In genomic region chr20:3745686-3746173, GRCh38 we compare ENCODE assay signal across 21 cellular contexts. TPM values are rescaled to one million over a fixed set of nuclear protein-coding genes. Genes with fewer than 3 reads are reported as not detected.
DNase-seq lines count a peak whose midpoint lies in the region; ATAC-seq, FAIRE-seq and TF ChIP-seq lines count a peak whose summit lies in the region.
"Had no signal": no experiment of that assay in that cellular context is flagged by ENCODE, and none has a peak within 500 bp of the region (broad histone marks: within the 10 kb centered on the region; RNA-seq: fewer than 3 reads in every experiment).

No MANE protein-coding gene starts in this region.

- peaks cover 12% of the 10 kb centered on the region for H3K23me2 ChIP-seq in H1 (ENCODE audit: low read depth, low read length)

- ATAC-seq in activated naive CD8-positive, alpha-beta T cell treated with anti-CD3 and anti-CD28 coated beads, Interleukin-2, amount 50 U/mL, for 24 hours: no peak

- H3K9me3 Mint-ChIP-seq in Caco-2 (ENCODE audit: unreplicated experiment): no peaks in the 10 kb centered on the region
- peaks cover 0 to 2% (median 0%) of the 10 kb centered on the region in 8 donors for H3K9me3 Mint-ChIP-seq in CD4-positive, alpha-beta memory T cell
- H3K9me3 Mint-ChIP-seq in activated naive CD8-positive, alpha-beta T cell treated with anti-CD3 and anti-CD28 coated beads, Interleukin-2, amount 50 U/mL, for 24 hours: no peaks in the 10 kb centered on the region
- H3K9me3 Mint-ChIP-seq: activated T-helper 1 cell treated with anti-CD3 and anti-CD28 coated beads, Interleukin-12 subunit alpha, Interleukin-12 subunit beta, Interleukin-2, Interleukin-4 antibody, amounts not matched to agents 30 ng/mL and 10 ng/mL and 1 ng/mL, durations not matched to agents 14 hours and 24 hours and 36 hours; CD8-positive, alpha-beta T cell; stimulated activated naive CD8-positive, alpha-beta T cell treated with anti-CD3 and anti-CD28 coated beads, Interleukin-15, amount 100 ng/mL, for 72 hours had no signal

- TF ChIP-seq POLR2A in H1 (IDR thresholded peaks at IDR 0.05; ENCODE audit: control extremely low read depth in 1 of 2, low read depth in 2 of 2, low read length in 2 of 2): no peak

- H3K9ac ChIP-seq in HUES6 (ENCODE audit: low read length) (no peak overlapping the region), H1 (replicated peaks in 1 of 4; ENCODE audit: extremely low read depth in 1 of 4, low read depth in 3 of 4, low read length in 3 of 4) (no peak overlapping the region; a peak in 1 of 7 replicates), neural cell (ENCODE audit: low read length) (no peak overlapping the region)

- H3K27ac ChIP-seq in HUES6 (ENCODE audit: low read depth, low read length) (no peak overlapping the region), H1 (ENCODE audit: low read depth, low read length) (no peak overlapping the region), neural cell (ENCODE audit: low read length) (no peak overlapping the region)
- H3K27ac ChIP-seq in CD4-positive, alpha-beta memory T cell (ENCODE audit: low read depth, low read length): no peak overlapping the region
- H3K27ac ChIP-seq: ovary, right atrium auricular region, tibial artery, WERI-Rb-1 had no signal

- no peak overlapping the region for H2BK20ac ChIP-seq in H1 (ENCODE audit: low read length)

- H3K4me2 ChIP-seq in H1 (ENCODE audit: insufficient read depth in 1 of 2, low read depth in 2 of 2, low read length in 2 of 2) (peak overlapping the region; percentile 79 to 91), neural cell (ENCODE audit: low read length) (no peak overlapping the region)

- no peak overlapping the region for H3K4me3 ChIP-seq in Caco-2 (ENCODE audit: low read depth, low read length)
- H3K4me3 ChIP-seq in HUES6 (ENCODE audit: low read depth, low read length): peak overlapping the region; percentile 67
- peak overlapping the region; percentile 50 to 72 (median 61) for H3K4me3 ChIP-seq in H1 (ENCODE audit: extremely low read depth in 1 of 4, insufficient read depth in 2 of 4, low read depth in 3 of 4, low read length in 4 of 4)
- H3K4me3 ChIP-seq in neural cell (ENCODE audit: low read length): peak overlapping the region; percentile 37
- H3K4me3 ChIP-seq in CD4-positive, alpha-beta memory T cell (ENCODE audit: low read length in 2 of 2): no peak overlapping the region
- H3K4me3 ChIP-seq: gastroesophageal sphincter, ovary, tibial artery had no signal

- H3K27ac Mint-ChIP-seq in Caco-2 (ENCODE audit: unreplicated experiment): no peak overlapping the region
- no peak overlapping the region for H3K27ac Mint-ChIP-seq in CD4-positive, alpha-beta memory T cell
- H3K27ac Mint-ChIP-seq in activated naive CD8-positive, alpha-beta T cell treated with anti-CD3 and anti-CD28 coated beads, Interleukin-2, amount 50 U/mL, for 24 hours: no peak overlapping the region
- H3K27ac Mint-ChIP-seq: activated CD8-positive, alpha-beta memory T cell treated with anti-CD3 and anti-CD28 coated beads, Interleukin-2, amount 10 ng/mL, durations not matched to agents 7 days and 5 days; activated T-helper 1 cell treated with anti-CD3 and anti-CD28 coated beads, Interleukin-12 subunit alpha, Interleukin-12 subunit beta, Interleukin-2, Interleukin-4 antibody, amounts not matched to agents 30 ng/mL and 10 ng/mL and 1 ng/mL, durations not matched to agents 14 hours and 24 hours and 36 hours; CD8-positive, alpha-beta T cell; naive B cell had no signal

- no peaks in the 10 kb centered on the region for H3K9me3 ChIP-seq in Caco-2
- no peaks in the 10 kb centered on the region for H3K9me3 ChIP-seq in HUES6 (ENCODE audit: control insufficient read depth, insufficient read depth, low read depth, low read length)
- no peaks in the 10 kb centered on the region for H3K9me3 ChIP-seq in H1 (ENCODE audit: insufficient read depth in 2 of 2, low read depth in 1 of 2, low read length in 1 of 2)
- no peaks in the 10 kb centered on the region for H3K9me3 ChIP-seq in neural cell (ENCODE audit: low read length)
- H3K9me3 ChIP-seq in CD4-positive, alpha-beta memory T cell (ENCODE audit: control insufficient read depth in 1 of 2, low read length in 2 of 2): no peaks in the 10 kb centered on the region
- H3K9me3 ChIP-seq: gastroesophageal sphincter, ovary, right atrium auricular region, tibial artery had no signal

- peak overlapping the region; percentile 62 for H4K8ac ChIP-seq in H1 (ENCODE audit: extremely low read depth, insufficient read depth, low read length)

- TF ChIP-seq EP300 in H1 (IDR thresholded peaks at IDR 0.05; ENCODE audit: borderline replicate concordance in 1 of 2, low read depth in 2 of 2, low read length in 2 of 2) (no peak), neural cell (conservative IDR thresholded peaks at IDR 0.05; ENCODE audit: poor library complexity, severe bottlenecking) (no peak)

- FAIRE-seq in H1 (lab: Jason Lieb, UNC): no peak
- FAIRE-seq: endometrium had no signal

- no peak overlapping the region for H3K56ac ChIP-seq in H1 (replicated peaks; ENCODE audit: insufficient read length, low read depth, low read length)

- no peaks in the 10 kb centered on the region for H3K9me2 ChIP-seq in neural cell (ENCODE audit: insufficient read depth, low read length)

- H3K79me1 ChIP-seq in H1 (ENCODE audit: low read depth, low read length): no peaks in the 10 kb centered on the region

- no TSS peak for BruUV-seq in Caco-2 (replicated peaks; lab: Mats Ljungman, UMichigan)

- H2AFZ ChIP-seq in H1 (ENCODE audit: low read length) (no peak overlapping the region), neural cell (ENCODE audit: low read depth, low read length) (no peak overlapping the region)

- CTCF ChIA-PET in Caco-2 (lab: Charles Lee) (interaction anchor here (0.7 to 1.2 kb wide), 3 partner anchors 9 to 120 kb away, joined by 3 to 4 read pairs (median 3); partner anchors contain the start of gene ADISSP), H1 (lab: Charles Lee; ENCODE audit: partially characterized antibody) (interaction anchor here (0.8 to 18.6 kb wide), 10 partner anchors 10 to 70 kb away, joined by 3 to 308 read pairs (median 6); partner anchors contain the start of genes ADISSP and SIGLEC1)
- CTCF ChIA-PET in CD4-positive, alpha-beta memory T cell (lab: Charles Lee; ENCODE audit: partially characterized antibody): interaction anchor here (0.6 to 1.6 kb wide), 4 partner anchors 10 to 442 kb away, joined by 3 to 5 read pairs (median 4); no protein-coding TSS in a partner anchor

- H2BK15ac ChIP-seq in H1 (ENCODE audit: low read length): peak overlapping the region; percentile 88; the same call in 1 of the 2 replicates

- WGBS in H1 (ENCODE audit: extremely low coverage in 1 of 2, insufficient coverage in 1 of 2, insufficient read length in 1 of 2, insufficient replicate concordance in 2 of 2, low coverage in 1 of 2, low lambda C conversion rate in 2 of 2, missing lambda C conversion rate in 1 of 2), 2 experiments: 73% methylated on average over 9 of the region's 11 CpGs; no CpG with 5 or more reads in 1 of the 2 experiments

- no peak overlapping the region for H3K14ac ChIP-seq in H1 (ENCODE audit: insufficient read length)

- H2BK12ac ChIP-seq in H1 (ENCODE audit: low read depth, low read length): peak overlapping the region; percentile 90; the same call in 1 of the 2 replicates

- H3K4me1 ChIP-seq in Caco-2 (no peaks in the 10 kb centered on the region), HUES6 (ENCODE audit: control insufficient read depth, insufficient read depth, low read length) (peaks cover 21% of the 10 kb centered on the region), H1 (replicated peaks in 1 of 4; ENCODE audit: control insufficient read depth in 3 of 4, insufficient read depth in 4 of 4, low read length in 3 of 4) (peaks cover 0 to 18% (median 10%) of the 10 kb centered on the region in 4 experiments; a peak in 5 of 7 replicates)
- peaks cover 12% of the 10 kb centered on the region for H3K4me1 ChIP-seq in CD4-positive, alpha-beta memory T cell (ENCODE audit: insufficient read depth, low read length)

- peaks cover 0 to 3% of the 10 kb centered on the region in 2 experiments for H4K20me1 ChIP-seq in H1 (replicated peaks in 1 of 2; ENCODE audit: control insufficient read depth in 1 of 2, insufficient read depth in 2 of 2, low read length in 2 of 2)
- H4K20me1 ChIP-seq in neural cell (ENCODE audit: insufficient read depth): no peaks in the 10 kb centered on the region

- intact Hi-C loops in Caco-2 (cut with micrococcal nuclease; ENCODE audit: unreplicated experiment): no loop called here
- intact Hi-C loops in CD4-positive, alpha-beta memory T cell (cut with micrococcal nuclease): no loop called here

- H3K4me3 Mint-ChIP-seq in Caco-2 (ENCODE audit: unreplicated experiment): peak overlapping the region; percentile 60
- H3K4me3 Mint-ChIP-seq in CD4-positive, alpha-beta memory T cell: peak overlapping the region in 1 of 8 donors; percentile 80
- no peak overlapping the region for H3K4me3 Mint-ChIP-seq in activated naive CD8-positive, alpha-beta T cell treated with anti-CD3 and anti-CD28 coated beads, Interleukin-2, amount 50 U/mL, for 24 hours
- H3K4me3 Mint-ChIP-seq: activated CD8-positive, alpha-beta memory T cell treated with anti-CD3 and anti-CD28 coated beads, Interleukin-2, amount 10 ng/mL, durations not matched to agents 7 days and 5 days had no signal

- no peak overlapping the region for H4K5ac ChIP-seq in H1 (ENCODE audit: insufficient read length, low read depth, low read length)

- peaks cover 8% of the 10 kb centered on the region for H3K36me3 Mint-ChIP-seq in Caco-2 (ENCODE audit: insufficient read depth, unreplicated experiment)
- no peaks in the 10 kb centered on the region for H3K36me3 Mint-ChIP-seq in CD4-positive, alpha-beta memory T cell
- no peaks in the 10 kb centered on the region for H3K36me3 Mint-ChIP-seq in activated naive CD8-positive, alpha-beta T cell treated with anti-CD3 and anti-CD28 coated beads, Interleukin-2, amount 50 U/mL, for 24 hours (ENCODE audit: low read depth)
- H3K36me3 Mint-ChIP-seq: activated CD8-positive, alpha-beta memory T cell treated with anti-CD3 and anti-CD28 coated beads, Interleukin-2, amount 10 ng/mL, durations not matched to agents 7 days and 5 days; CD8-positive, alpha-beta T cell; naive B cell had no signal

- TF ChIP-seq CTCF in Caco-2 (IDR thresholded peaks at IDR 0.05; ENCODE audit: insufficient read depth in 1 of 2, low read depth in 1 of 2, low read length in 1 of 2, severe bottlenecking in 1 of 2, unreplicated experiment in 1 of 2) (no peak), H1 (IDR thresholded peaks at IDR 0.05; ENCODE audit: control extremely low read depth in 1 of 3, insufficient read depth in 1 of 3, low read depth in 1 of 3, low read length in 3 of 3) (no peak), neural cell (IDR thresholded peaks at IDR 0.05; ENCODE audit: poor library complexity, severe bottlenecking) (no peak)

- H3K27me3 ChIP-seq in Caco-2 (replicated peaks; ENCODE audit: control insufficient read depth, insufficient read depth, low read length) (no peaks in the 10 kb centered on the region), HUES6 (ENCODE audit: control insufficient read depth, insufficient read depth, low read length) (peaks cover 55% of the 10 kb centered on the region), H1 (replicated peaks in 1 of 4; ENCODE audit: control insufficient read depth in 3 of 4, extremely low read depth in 1 of 4, insufficient read depth in 3 of 4, low read length in 3 of 4) (peaks cover 3 to 17% (median 15%) of the 10 kb centered on the region in 4 experiments), neural cell (ENCODE audit: insufficient read depth, low read depth, low read length) (peaks cover 47% of the 10 kb centered on the region)
- H3K27me3 ChIP-seq in CD4-positive, alpha-beta memory T cell (ENCODE audit: insufficient read depth, low read length): no peaks in the 10 kb centered on the region
- H3K27me3 ChIP-seq: ovary, right atrium auricular region had no signal

- H3K36me3 ChIP-seq in Caco-2 (ENCODE audit: control insufficient read depth, insufficient read depth, low read length): no peaks in the 10 kb centered on the region
- H3K36me3 ChIP-seq in HUES6 (ENCODE audit: control insufficient read depth, insufficient read depth, low read length): no peaks in the 10 kb centered on the region
- no peaks in the 10 kb centered on the region for H3K36me3 ChIP-seq in H1 (ENCODE audit: control insufficient read depth in 2 of 4, insufficient read depth in 4 of 4, low read length in 3 of 4)
- H3K36me3 ChIP-seq in neural cell (ENCODE audit: insufficient read depth, low read length): no peaks in the 10 kb centered on the region
- H3K36me3 ChIP-seq in CD4-positive, alpha-beta memory T cell (ENCODE audit: insufficient read depth, low read length): no peaks in the 10 kb centered on the region
- H3K36me3 ChIP-seq: ovary, right atrium auricular region, WERI-Rb-1 had no signal

- 0 out of 2 replicates have a peak overlapping the region, but pooled peaks have one; percentile 49 for H2BK5ac ChIP-seq in H1 (ENCODE audit: low read depth, low read length)

- no peak overlapping the region; the same call in 1 of the 2 replicates for H3K18ac ChIP-seq in H1 (ENCODE audit: extremely low read depth, low read length)

- H3F3A ChIP-seq in neural cell (ENCODE audit: insufficient read depth, low read length, poor library complexity, severe bottlenecking): no peaks in the 10 kb centered on the region

- TF ChIP-seq RAD21 in H1 (IDR thresholded peaks at IDR 0.05 in 1 of 2, conservative IDR thresholded peaks at IDR 0.05 in 1 of 2; ENCODE audit: low read depth in 2 of 2, low read length in 2 of 2) (no peak), neural cell (conservative IDR thresholded peaks at IDR 0.05) (no peak)

- no peaks in the 10 kb centered on the region for H3K79me2 ChIP-seq in H1 (ENCODE audit: control insufficient read depth in 1 of 2, insufficient read depth in 2 of 2, low read length in 2 of 2)
- no peaks in the 10 kb centered on the region for H3K79me2 ChIP-seq in neural cell (replicated peaks; ENCODE audit: insufficient read depth, low read length)

- H4K91ac ChIP-seq in H1 (replicated peaks; ENCODE audit: insufficient read length, low read length): peak overlapping the region; percentile 46

- peaks cover 8% of the 10 kb centered on the region for H3K4me1 Mint-ChIP-seq in Caco-2 (ENCODE audit: low read depth, unreplicated experiment)
- H3K4me1 Mint-ChIP-seq in CD4-positive, alpha-beta memory T cell: peaks cover 7 to 18% (median 11%) of the 10 kb centered on the region in 4 donors
- peaks cover 6% of the 10 kb centered on the region for H3K4me1 Mint-ChIP-seq in activated naive CD8-positive, alpha-beta T cell treated with anti-CD3 and anti-CD28 coated beads, Interleukin-2, amount 50 U/mL, for 24 hours

- H2AK5ac ChIP-seq in H1 (ENCODE audit: low read depth, low read length): no peak overlapping the region

- no peak overlapping the region for H2BK120ac ChIP-seq in H1 (replicated peaks; ENCODE audit: low read depth, low read length)

- POLR2A ChIA-PET in Caco-2 (lab: Charles Lee): no interaction called here
- POLR2A ChIA-PET in H1 (lab: Charles Lee; ENCODE audit: partially characterized antibody): interaction anchor here (0.8 to 3.6 kb wide), 8 partner anchors 9 to 48 kb away, joined by 3 to 13 read pairs (median 4); partner anchors contain the start of gene HSPA12B
- POLR2A ChIA-PET in CD4-positive, alpha-beta memory T cell (lab: Charles Lee; ENCODE audit: partially characterized antibody): interaction anchor here (0.9 to 1.1 kb wide), 2 partner anchors 22 to 75 kb away, joined by 3 to 5 read pairs; partner anchors contain the start of genes ADISSP and AP5S1

- no peak overlapping the region for H3K23ac ChIP-seq in H1 (ENCODE audit: insufficient read length)

- H3K4ac ChIP-seq in H1 (replicated peaks; ENCODE audit: insufficient read length, low read depth, low read length): no peak overlapping the region

- DNase-seq in Caco-2 (no peak), H1 (ENCODE audit: low read depth in 1 of 2, low spot score in 2 of 2) (peak in 1 of 2 experiments; percentile 63), DMS153 treated with DMSO at 0.1 percent for 48 hours (lab: John Stamatoyannopoulos, UW; ENCODE audit: unreplicated experiment) (no peak)
- DNase-seq in CD4-positive, alpha-beta memory T cell: no peak
- DNase-seq in activated naive CD8-positive, alpha-beta T cell treated with anti-CD3 and anti-CD28 coated beads, Interleukin-2, amount 50 U/mL, for 24 hours: no peak
- no peak for DNase-seq in stimulated activated CD4-positive, alpha-beta T cell treated with anti-CD3 and anti-CD28 coated beads, Interleukin-4, amount 100 ng/mL, for 4 hours
- DNase-seq: cortex of kidney, WERI-Rb-1 had no signal

- no peaks in the 10 kb centered on the region for H3K27me3 Mint-ChIP-seq in Caco-2 (ENCODE audit: insufficient read depth, unreplicated experiment)
- peaks cover 5 to 6% of the 10 kb centered on the region in 2 donors for H3K27me3 Mint-ChIP-seq in CD4-positive, alpha-beta memory T cell
- peaks cover 13% of the 10 kb centered on the region for H3K27me3 Mint-ChIP-seq in activated naive CD8-positive, alpha-beta T cell treated with anti-CD3 and anti-CD28 coated beads, Interleukin-2, amount 50 U/mL, for 24 hours

RNA-seq across cellular contexts. Expression of gene HSPA12B, which starts 13.2 kb away (rescaled TPM):
- total RNA-seq in Caco-2 (2022): not detected in 2 replicates
- 4.3 and 4.9 TPM in 2 replicates for total RNA-seq in H1 (2021; fragmentation: NEBNext Ultra II Directional; extraction: Animal tissue kit (Norgen Biotek cat#: 25700))
- polyA plus RNA-seq in H1 (2011; rRNA removed) (2.2 and 3.5 TPM in 2 replicates), neural cell (not detected in 2 replicates)
- 3.1 TPM for polyA plus RNA-seq in H1 (2011; cell fraction: cytosol; rRNA removed)
- 7.7 TPM for polyA plus RNA-seq in H1 (2011; cell fraction: nucleus; rRNA removed)
- 2.8 to 6.7 TPM (median 5.2 TPM) in 4 replicates for polyA plus RNA-seq in H1 (2012, experiment 1 of 2)
- polyA plus RNA-seq in H1 (2012, experiment 2 of 2): 2.5 TPM
- polyA plus RNA-seq in H1 (2013, experiment 1 of 2): 2.7 TPM
- 2.5 TPM for polyA plus RNA-seq in H1 (2013, experiment 2 of 2)
- 1.6 and 1.9 TPM in 2 replicates for polyA minus RNA-seq in H1 (2011; rRNA and poly(A)+ RNA removed)
- 2.5 TPM for polyA minus RNA-seq in H1 (2011; cell fraction: cytosol; rRNA and poly(A)+ RNA removed)
- 8.1 TPM for polyA minus RNA-seq in H1 (2011; cell fraction: nucleus; rRNA and poly(A)+ RNA removed)
- not detected in 2 replicates for polyA minus RNA-seq in neural cell
- not detected for total RNA-seq in CD4-positive, alpha-beta memory T cell
- under 1 TPM in 1 of 2 donors, not detected in 1; 0.22 TPM for polyA plus RNA-seq in CD4-positive, alpha-beta memory T cell
- total RNA-seq: activated CD8-positive, alpha-beta memory T cell treated with anti-CD3 and anti-CD28 coated beads, Interleukin-2, amount 10 ng/mL, durations not matched to agents 7 days and 5 days; activated T-helper 1 cell treated with anti-CD3 and anti-CD28 coated beads, Interleukin-12 subunit alpha, Interleukin-12 subunit beta, Interleukin-2, Interleukin-4 antibody, amounts not matched to agents 30 ng/mL and 10 ng/mL and 1 ng/mL, durations not matched to agents 14 hours and 24 hours and 36 hours; CD8-positive, alpha-beta T cell; G401 had no signal

RNA-seq across cellular contexts. Expression of gene ADISSP, which starts 21.8 kb away (rescaled TPM):
- total RNA-seq in Caco-2 (2022): 54.7 and 56.1 TPM in 2 replicates
- total RNA-seq in H1 (2021; fragmentation: NEBNext Ultra II Directional; extraction: Animal tissue kit (Norgen Biotek cat#: 25700)): 111 and 117 TPM in 2 replicates
- 141 and 202 TPM in 2 replicates for polyA plus RNA-seq in H1 (2011; rRNA removed)
- polyA plus RNA-seq in H1 (2011; cell fraction: cytosol; rRNA removed): 101 TPM
- 110 TPM for polyA plus RNA-seq in H1 (2011; cell fraction: nucleus; rRNA removed)
- polyA plus RNA-seq in H1 (2012, experiment 1 of 2): 73.7 to 130 TPM (median 117 TPM) in 4 replicates
- 104 TPM for polyA plus RNA-seq in H1 (2012, experiment 2 of 2)
- polyA plus RNA-seq in H1 (2013, experiment 1 of 2): 98.3 TPM
- 102 TPM for polyA plus RNA-seq in H1 (2013, experiment 2 of 2)
- 43.6 and 51.4 TPM in 2 replicates for polyA minus RNA-seq in H1 (2011; rRNA and poly(A)+ RNA removed)
- polyA minus RNA-seq in H1 (2011; cell fraction: cytosol; rRNA and poly(A)+ RNA removed): 71.0 TPM
- 41.3 TPM for polyA minus RNA-seq in H1 (2011; cell fraction: nucleus; rRNA and poly(A)+ RNA removed)
- polyA plus RNA-seq in neural cell: 39.8 and 48.7 TPM in 2 replicates
- polyA minus RNA-seq in neural cell: 16.1 and 19.2 TPM in 2 replicates
- total RNA-seq in CD4-positive, alpha-beta memory T cell: 10 to 100 TPM; 15.7 to 17.3 TPM
- 10 to 100 TPM; 16.3 to 31.5 TPM for polyA plus RNA-seq in CD4-positive, alpha-beta memory T cell

RNA-seq across cellular contexts. Expression of gene SIGLEC1, which starts 33.3 kb away (rescaled TPM):
- not detected in 2 replicates for total RNA-seq in Caco-2 (2022)
- total RNA-seq in H1 (2021; fragmentation: NEBNext Ultra II Directional; extraction: Animal tissue kit (Norgen Biotek cat#: 25700)): not detected in 2 replicates
- polyA plus RNA-seq in H1 (2011; rRNA removed) (0.02 TPM in 2 replicates), neural cell (0.12 TPM in 1 of 2 replicates, not detected in the other)
- polyA plus RNA-seq in H1 (2011; cell fraction: cytosol; rRNA removed): not detected
- polyA plus RNA-seq in H1 (2011; cell fraction: nucleus; rRNA removed): 0.04 TPM
- polyA plus RNA-seq in H1 (2012, experiment 1 of 2): not detected in 4 replicates
- not detected for polyA plus RNA-seq in H1 (2012, experiment 2 of 2)
- not detected for polyA plus RNA-seq in H1 (2013, experiment 1 of 2)
- polyA plus RNA-seq in H1 (2013, experiment 2 of 2): not detected
- polyA minus RNA-seq in H1 (2011; rRNA and poly(A)+ RNA removed): not detected in 2 replicates
- polyA minus RNA-seq in H1 (2011; cell fraction: cytosol; rRNA and poly(A)+ RNA removed): not detected
- not detected for polyA minus RNA-seq in H1 (2011; cell fraction: nucleus; rRNA and poly(A)+ RNA removed)
- polyA minus RNA-seq in neural cell: not detected in 2 replicates
- under 1 TPM; 0.30 to 0.32 TPM for total RNA-seq in CD4-positive, alpha-beta memory T cell
- not detected for polyA plus RNA-seq in CD4-positive, alpha-beta memory T cell
- total RNA-seq: activated CD8-positive, alpha-beta memory T cell treated with anti-CD3 and anti-CD28 coated beads, Interleukin-2, amount 10 ng/mL, durations not matched to agents 7 days and 5 days; activated T-helper 1 cell treated with anti-CD3 and anti-CD28 coated beads, Interleukin-12 subunit alpha, Interleukin-12 subunit beta, Interleukin-2, Interleukin-4 antibody, amounts not matched to agents 30 ng/mL and 10 ng/mL and 1 ng/mL, durations not matched to agents 14 hours and 24 hours and 36 hours; G401 had no signal

RNA-seq across cellular contexts. Expression of gene SPEF1, which starts 35.5 kb away (rescaled TPM):
- total RNA-seq in Caco-2 (2022): not detected in 2 replicates
- total RNA-seq in H1 (2021; fragmentation: NEBNext Ultra II Directional; extraction: Animal tissue kit (Norgen Biotek cat#: 25700)): 0.65 and 0.71 TPM in 2 replicates
- polyA plus RNA-seq in H1 (2011; rRNA removed): 0.50 and 0.51 TPM in 2 replicates
- polyA plus RNA-seq in H1 (2011; cell fraction: cytosol; rRNA removed): 0.78 TPM
- polyA plus RNA-seq in H1 (2011; cell fraction: nucleus; rRNA removed): 0.88 TPM
- polyA plus RNA-seq in H1 (2012, experiment 1 of 2): 0.56 to 0.80 TPM (median 0.68 TPM) in 4 replicates
- 0.64 TPM for polyA plus RNA-seq in H1 (2012, experiment 2 of 2)
- polyA plus RNA-seq in H1 (2013, experiment 1 of 2): 0.43 TPM
- 0.37 TPM for polyA plus RNA-seq in H1 (2013, experiment 2 of 2)
- 0.37 TPM in 1 of 2 replicates, not detected in the other for polyA minus RNA-seq in H1 (2011; rRNA and poly(A)+ RNA removed)
- not detected for polyA minus RNA-seq in H1 (2011; cell fraction: cytosol; rRNA and poly(A)+ RNA removed)
- polyA minus RNA-seq in H1 (2011; cell fraction: nucleus; rRNA and poly(A)+ RNA removed): 0.50 TPM
- 0.58 and 2.8 TPM in 2 replicates for polyA plus RNA-seq in neural cell
- 0.58 and 0.73 TPM in 2 replicates for polyA minus RNA-seq in neural cell
- total RNA-seq in CD4-positive, alpha-beta memory T cell: not detected
- under 1 TPM in 1 of 2 donors, not detected in 1; 0.15 TPM for polyA plus RNA-seq in CD4-positive, alpha-beta memory T cell
- total RNA-seq: activated T-helper 1 cell treated with anti-CD3 and anti-CD28 coated beads, Interleukin-12 subunit alpha, Interleukin-12 subunit beta, Interleukin-2, Interleukin-4 antibody, amounts not matched to agents 30 ng/mL and 10 ng/mL and 1 ng/mL, durations not matched to agents 14 hours and 24 hours and 36 hours; gastroesophageal sphincter had no signal

RNA-seq across cellular contexts. Expression of gene CENPB, which starts 40.8 kb away (rescaled TPM):
- 72.7 and 84.3 TPM in 2 replicates for total RNA-seq in Caco-2 (2022)
- total RNA-seq in H1 (2021; fragmentation: NEBNext Ultra II Directional; extraction: Animal tissue kit (Norgen Biotek cat#: 25700)): 51.6 and 52.8 TPM in 2 replicates
- 17.7 and 25.2 TPM in 2 replicates for polyA plus RNA-seq in H1 (2011; rRNA removed)
- polyA plus RNA-seq in H1 (2011; cell fraction: cytosol; rRNA removed): 27.2 TPM
- polyA plus RNA-seq in H1 (2011; cell fraction: nucleus; rRNA removed): 20.7 TPM
- 30.1 to 45.6 TPM (median 44.3 TPM) in 4 replicates for polyA plus RNA-seq in H1 (2012, experiment 1 of 2)
- 37.2 TPM for polyA plus RNA-seq in H1 (2012, experiment 2 of 2)
- polyA plus RNA-seq in H1 (2013, experiment 1 of 2): 25.0 TPM
- polyA plus RNA-seq in H1 (2013, experiment 2 of 2): 25.0 TPM
- polyA minus RNA-seq in H1 (2011; rRNA and poly(A)+ RNA removed): 18.1 and 24.6 TPM in 2 replicates
- 29.3 TPM for polyA minus RNA-seq in H1 (2011; cell fraction: cytosol; rRNA and poly(A)+ RNA removed)
- polyA minus RNA-seq in H1 (2011; cell fraction: nucleus; rRNA and poly(A)+ RNA removed): 17.5 TPM
- polyA plus RNA-seq in neural cell: 37.9 and 46.6 TPM in 2 replicates
- 78.1 and 94.0 TPM in 2 replicates for polyA minus RNA-seq in neural cell
- 10 to 100 TPM; 52.2 to 56.7 TPM for total RNA-seq in CD4-positive, alpha-beta memory T cell
- polyA plus RNA-seq in CD4-positive, alpha-beta memory T cell: 1 to 10 TPM in 1 of 2 donors, under 1 TPM in 1; 0.56 to 1.9 TPM

Comparison
In these comparisons a context has a peak if more than half of its experiments do, and no peak if none do; other contexts are left out.
1. H3K4me3 ChIP-seq: peak in HUES6 (single experiment), H1 (4 of 4) and neural cell (single experiment); none in Caco-2 (single experiment) and CD4-positive, alpha-beta memory T cell (0 of 2).